ENCODE assay signal across 28 cellular contexts in the genomic region with DNA sequence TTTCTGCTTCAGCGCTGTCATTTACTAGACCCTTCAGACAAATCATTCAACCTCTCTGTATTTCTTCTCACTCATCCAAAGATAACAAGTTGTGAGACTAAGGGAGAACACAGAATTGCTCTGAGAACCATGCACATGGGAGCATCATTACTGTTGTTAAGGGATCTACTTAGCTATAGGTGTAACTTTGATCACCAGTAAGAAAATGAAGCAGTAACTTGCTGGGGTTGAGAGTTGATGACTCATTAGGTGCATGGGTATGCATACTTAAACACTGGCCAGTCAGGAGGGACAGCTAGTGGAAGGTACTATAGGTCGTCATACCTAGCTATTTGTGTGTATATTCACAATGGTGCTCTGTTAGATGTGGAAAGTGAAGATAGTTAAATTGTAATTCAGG.
"Had no signal": no experiment of that assay in that cellular context is flagged by ENCODE, and none has a peak within 500 bp of the region (broad histone marks: within the 10 kb centered on the region; RNA-seq: fewer than 3 reads in every experiment).

No MANE protein-coding gene starts in this region.

- FAIRE-seq: astrocyte, colon, kidney, TTC549, urothelium cell line had no signal

- DNase-seq: activated CD4-positive, alpha-beta memory T cell treated with anti-CD3 and anti-CD28 coated beads, Interleukin-2, amount 10 ng/mL, durations not matched to agents 7 days and 5 days; activated CD4-positive, alpha-beta T cell treated with anti-CD3 and anti-CD28 coated beads for 4 hours; activated CD8-positive, alpha-beta memory T cell treated with anti-CD3 and anti-CD28 coated beads, Interleukin-2, amount 50 U/mL, for 48 hours; activated gamma-delta T cell; activated naive CD4-positive, alpha-beta T cell treated with anti-CD3 and anti-CD28 coated beads, Interleukin-2, amount 10 ng/mL, durations not matched to agents 7 days and 5 days; activated naive CD8-positive, alpha-beta T cell treated with anti-CD3 and anti-CD28 coated beads, Interleukin-2, amount 10 ng/mL, durations not matched to agents 7 days and 5 days; activated T-cell treated with anti-CD3 and anti-CD28 coated beads, Interleukin-2, amount 50 U/mL, for 24 hours; dermis blood vessel endothelial cell; effector CD4-positive, alpha-beta T cell; erythroblast; heart left ventricle; hypothalamus; immature natural killer cell; kidney; left lung; lower lobe of right lung; mucosa of descending colon; stimulated activated CD4-positive, alpha-beta T cell treated with anti-CD3 and anti-CD28 coated beads, Interleukin-12 subunit alpha, Interleukin-12 subunit beta, amount 100 ng/mL, for 4 hours; stimulated activated CD4-positive, alpha-beta T cell treated with anti-CD3 and anti-CD28 coated beads, Interleukin-4, amount 100 ng/mL, for 1 hour; stimulated activated naive CD8-positive, alpha-beta T cell treated with anti-CD3 and anti-CD28 coated beads, Interleukin-15, Interleukin-2, amounts not matched to agents 100 U/mL and 50 U/mL, for 24 hours; testis; trophoblast cell had no signal

- H3K4me3 ChIP-seq: gastroesophageal sphincter, heart left ventricle, left lung, lower lobe of right lung, mucosa of descending colon, skin epidermis, testis had no signal
